In genomic region chr9:131876486-131876885, GRCh38 we compare ENCODE assay signal across 14 cellular contexts.
"Had no signal": no experiment of that assay in that cellular context is flagged by ENCODE, and none has a peak within 500 bp of the region (broad histone marks: within the 10 kb centered on the region; RNA-seq: fewer than 3 reads in every experiment).

No MANE protein-coding gene starts in this region.

- H3K27me3 ChIP-seq: breast epithelium, dorsolateral prefrontal cortex, neutrophil had no signal

- H3K27me3 Mint-ChIP-seq: activated naive CD4-positive, alpha-beta T cell treated with anti-CD3 and anti-CD28 coated beads, Interleukin-2, amount 50 U/mL, for 24 hours; stimulated activated memory B cell treated with anti-CD40 and anti-IgM and Interleukin-4, amounts not matched to agents 10 μg/mL and 1 μg/mL and 100 μg/mL, for 72 hours had no signal

- DNase-seq: activated T-cell treated with anti-CD3 and anti-CD28 coated beads, Interleukin-2, amount 50 U/mL, for 4 hours; anterior cingulate cortex; left cardiac atrium; lower lobe of right lung; midbrain; T1000; trophoblast cell had no signal

- H3K9me3 Mint-ChIP-seq: activated naive CD4-positive, alpha-beta T cell treated with anti-CD3 and anti-CD28 coated beads, Interleukin-2, amount 50 U/mL, for 24 hours; activated T-cell treated with anti-CD3 and anti-CD28 coated beads, Interleukin-2, amount 50 U/mL, for 4 hours; stimulated activated memory B cell treated with anti-CD40 and anti-IgM and Interleukin-4, amounts not matched to agents 10 μg/mL and 1 μg/mL and 100 μg/mL, for 72 hours had no signal

- H3K27ac ChIP-seq: breast epithelium, dorsolateral prefrontal cortex, lower lobe of right lung, neutrophil, skin epidermis had no signal

- H3K36me3 ChIP-seq: breast epithelium, lower lobe of right lung, neutrophil had no signal

- H3K4me3 ChIP-seq: breast epithelium, dorsolateral prefrontal cortex, lower lobe of right lung, skin epidermis had no signal

- H3K4me3 Mint-ChIP-seq: activated naive CD4-positive, alpha-beta T cell treated with anti-CD3 and anti-CD28 coated beads, Interleukin-2, amount 50 U/mL, for 24 hours; activated T-cell treated with anti-CD3 and anti-CD28 coated beads, Interleukin-2, amount 50 U/mL, for 4 hours; stimulated activated memory B cell treated with anti-CD40 and anti-IgM and Interleukin-4, amounts not matched to agents 10 μg/mL and 1 μg/mL and 100 μg/mL, for 72 hours had no signal

- H3K27ac Mint-ChIP-seq: activated naive CD4-positive, alpha-beta T cell treated with anti-CD3 and anti-CD28 coated beads, Interleukin-2, amount 50 U/mL, for 24 hours; stimulated activated memory B cell treated with anti-CD40 and anti-IgM and Interleukin-4, amounts not matched to agents 10 μg/mL and 1 μg/mL and 100 μg/mL, for 72 hours had no signal

- ATAC-seq: esophagus mucosa; left cardiac atrium; stimulated activated memory B cell treated with anti-CD40 and anti-IgM and Interleukin-4, amounts not matched to agents 10 μg/mL and 1 μg/mL and 100 μg/mL, for 72 hours had no signal

- H3K36me3 Mint-ChIP-seq: activated naive CD4-positive, alpha-beta T cell treated with anti-CD3 and anti-CD28 coated beads, Interleukin-2, amount 50 U/mL, for 24 hours had no signal

- H3K4me1 Mint-ChIP-seq: activated naive CD4-positive, alpha-beta T cell treated with anti-CD3 and anti-CD28 coated beads, Interleukin-2, amount 50 U/mL, for 24 hours; stimulated activated memory B cell treated with anti-CD40 and anti-IgM and Interleukin-4, amounts not matched to agents 10 μg/mL and 1 μg/mL and 100 μg/mL, for 72 hours had no signal
